Comparison of ENCODE assay signal across 15 cellular contexts in genomic region chr13:73365240-73365639, GRCh38.
DNase-seq lines count a peak whose midpoint lies in the region; ATAC-seq and TF ChIP-seq lines count a peak whose summit lies in the region.
"Had no signal": no experiment of that assay in that cellular context is flagged by ENCODE, and none has a peak within 500 bp of the region (broad histone marks: within the 10 kb centered on the region; RNA-seq: fewer than 3 reads in every experiment).

No MANE protein-coding gene starts in this region.

- no peak overlapping the region for H3K27ac Mint-ChIP-seq in activated T-cell treated with anti-CD3 and anti-CD28 coated beads, Interleukin-2, amount 50 U/mL, for 24 hours

- H3K4me3 Mint-ChIP-seq in activated T-cell treated with anti-CD3 and anti-CD28 coated beads, Interleukin-2, amount 50 U/mL, for 24 hours: no peak overlapping the region

- TF ChIP-seq CTCF in transverse colon (IDR thresholded peaks at IDR 0.05) (no peak), GM10248 (IDR thresholded peaks at IDR 0.05; ENCODE audit: control extremely low read depth, extremely low read depth, low read depth, missing control alignments) (no peak)

- WGBS in transverse colon (ENCODE audit: low coverage in 1 of 2), 2 donors: 29 to 42% methylated on average over 3 of the region's 3 CpGs

- no peak overlapping the region for H3K4me3 ChIP-seq in transverse colon
- H3K4me3 ChIP-seq: coronary artery, K562 had no signal

- H3K27me3 ChIP-seq in transverse colon: no peaks in the 10 kb centered on the region

- no peaks in the 10 kb centered on the region for H3K9me3 ChIP-seq in transverse colon

- H3K27ac ChIP-seq in epithelial cell of prostate (peak overlapping the region; percentile 97), transverse colon (peak overlapping the region; percentile 44 to 64 (median 54))
- H3K27ac ChIP-seq: coronary artery had no signal

- in situ Hi-C loops in transverse colon (cut with MboI; ENCODE audit: low pct_ligation_motif_present in 1 of 4, low pct_unique_long_range_greater_than_20kb in 1 of 4, low sequenced_read_pairs in 3 of 4): no loop called here

- TF ChIP-seq EP300 in transverse colon (IDR thresholded peaks at IDR 0.05; ENCODE audit: low read depth): no peak

- H3K9me3 Mint-ChIP-seq in activated T-cell treated with anti-CD3 and anti-CD28 coated beads, Interleukin-2, amount 50 U/mL, for 24 hours: no peaks in the 10 kb centered on the region

- no peaks in the 10 kb centered on the region for H3K36me3 Mint-ChIP-seq in activated T-cell treated with anti-CD3 and anti-CD28 coated beads, Interleukin-2, amount 50 U/mL, for 24 hours (ENCODE audit: low read depth)

- peaks cover 5 to 34% (median 14%) of the 10 kb centered on the region in 4 donors for H3K4me1 ChIP-seq in transverse colon

- CTCF ChIA-PET in GM10248 (lab: Yijun Ruan, JAX): no interaction called here

- intact Hi-C loops in transverse colon (cut with DNase I; ENCODE audit: low total_unique reads): no loop called here

- TF ChIP-seq POLR2A in transverse colon (IDR thresholded peaks at IDR 0.05): no peak

- H3K4me1 Mint-ChIP-seq in activated T-cell treated with anti-CD3 and anti-CD28 coated beads, Interleukin-2, amount 50 U/mL, for 24 hours (ENCODE audit: low read depth): no peaks in the 10 kb centered on the region

- H3K27me3 Mint-ChIP-seq in activated T-cell treated with anti-CD3 and anti-CD28 coated beads, Interleukin-2, amount 50 U/mL, for 24 hours: peaks cover 3% of the 10 kb centered on the region

- no peaks in the 10 kb centered on the region for H3K36me3 ChIP-seq in transverse colon

- no peak for ATAC-seq in HG03342 (IDR thresholded peaks at IDR 0.05; ENCODE audit: unreplicated experiment)
- ATAC-seq: K562, Panc1 had no signal

- DNase-seq in NCI-H146 (lab: John Stamatoyannopoulos, UW) (peak; percentile 10), NCI-H146 treated with DMSO at 0.1 percent for 48 hours (lab: John Stamatoyannopoulos, UW; ENCODE audit: unreplicated experiment) (no peak), NCI-H345 (lab: John Stamatoyannopoulos, UW) (peak; percentile 69), epithelial cell of prostate (ENCODE audit: low read depth, low spot score) (no peak), transverse colon (no peak), GM10248 (ENCODE audit: extremely low spot score) (no peak)
- DNase-seq in activated T-cell treated with anti-CD3 and anti-CD28 coated beads, Interleukin-2, amount 50 U/mL, for 24 hours: no peak
- DNase-seq: activated CD8-positive, alpha-beta memory T cell treated with anti-CD3 and anti-CD28 coated beads for 24 hours; amniotic stem cell; erythroblast; NCI-H2171 treated with DMSO at 0.1 percent for 48 hours had no signal

- POLR2A ChIA-PET in GM10248 (lab: Yijun Ruan, JAX): no interaction called here

Comparison
In these comparisons a context has a peak if more than half of its experiments do, and no peak if none do; other contexts are left out.
1. DNase-seq: peak in NCI-H146 (single experiment) and NCI-H345 (single experiment); none in NCI-H146 treated with DMSO at 0.1 percent for 48 hours (single experiment), epithelial cell of prostate (single experiment), transverse colon (single experiment), activated T-cell treated with anti-CD3 and anti-CD28 coated beads, Interleukin-2, amount 50 U/mL, for 24 hours (single experiment) and GM10248 (single experiment).